10 cellular contexts compared by ENCODE assay signal in genomic region chr5:150490754-150491153, GRCh38. TPM values are rescaled to one million over a fixed set of nuclear protein-coding genes. Genes with fewer than 3 reads are reported as not detected.
DNase-seq lines count a peak whose midpoint lies in the region; ATAC-seq, FAIRE-seq and TF ChIP-seq lines count a peak whose summit lies in the region.
"Had no signal": no experiment of that assay in that cellular context is flagged by ENCODE, and none has a peak within 500 bp of the region (broad histone marks: within the 10 kb centered on the region; RNA-seq: fewer than 3 reads in every experiment).

No MANE protein-coding gene starts in this region.

- H3K36me3 ChIP-seq in cardiac muscle cell (no peaks in the 10 kb centered on the region), muscle layer of colon (ENCODE audit: insufficient read depth, low read length) (no peaks in the 10 kb centered on the region), upper lobe of right lung (peaks cover 7% of the 10 kb centered on the region)

- H3K27me3 ChIP-seq in cardiac muscle cell: no peaks in the 10 kb centered on the region
- no peaks in the 10 kb centered on the region for H3K27me3 ChIP-seq in muscle layer of colon (ENCODE audit: control insufficient read depth in 1 of 2, insufficient read depth in 2 of 2, low read length in 2 of 2)
- no peaks in the 10 kb centered on the region for H3K27me3 ChIP-seq in upper lobe of right lung

- no peaks in the 10 kb centered on the region for H3K9me3 ChIP-seq in cardiac muscle cell (ENCODE audit: low read depth)
- H3K9me3 ChIP-seq in muscle layer of colon (ENCODE audit: low read length): no peaks in the 10 kb centered on the region
- no peaks in the 10 kb centered on the region for H3K9me3 ChIP-seq in upper lobe of right lung

- H3K27ac ChIP-seq in cardiac muscle cell (peak overlapping the region; percentile 99), muscle layer of colon (ENCODE audit: low read depth, low read length) (peak overlapping the region; percentile 1), upper lobe of right lung (peak overlapping the region; percentile 91)

- H3K36me3 Mint-ChIP-seq in brain: peaks cover 3% of the 10 kb centered on the region

- DNase-seq in cardiac muscle cell (ENCODE audit: low read depth in 1 of 2, low spot score in 1 of 2) (no peak), cardiac septum (ENCODE audit: low spot score) (no peak), upper lobe of right lung (no peak), H4 (ENCODE audit: low spot score) (no peak), RCC 7860 (ENCODE audit: low spot score) (no peak)
- DNase-seq: ACHN; activated CD4-positive, alpha-beta T cell treated with anti-CD3 and anti-CD28 coated beads for 48 hours had no signal

- no peak overlapping the region for H3K4me3 ChIP-seq in cardiac muscle cell
- no peak overlapping the region for H3K4me3 ChIP-seq in muscle layer of colon (ENCODE audit: low read depth in 1 of 2, low read length in 2 of 2)
- no peak overlapping the region for H3K4me3 ChIP-seq in upper lobe of right lung

- peak overlapping the region; percentile 64 to 89 (median 75) for H3K27ac Mint-ChIP-seq in brain

- H3K27me3 Mint-ChIP-seq in brain: no peaks in the 10 kb centered on the region

- peak overlapping the region; percentile 6 to 59 (median 23) for H3K4me3 Mint-ChIP-seq in brain

- H3K9me3 Mint-ChIP-seq in brain: no peaks in the 10 kb centered on the region

- no peak for FAIRE-seq in RCC 7860 (lab: Jason Lieb, UNC)

- intact Hi-C loops in cardiac septum (cut with DNase I): no loop called here
- intact Hi-C loops in upper lobe of right lung (cut with DNase I): no loop called here

- peaks cover 46% of the 10 kb centered on the region for H3K4me1 ChIP-seq in cardiac muscle cell (ENCODE audit: low read depth)
- peaks cover 62% of the 10 kb centered on the region for H3K4me1 ChIP-seq in muscle layer of colon (ENCODE audit: insufficient read depth, low read length)
- peaks cover 63% of the 10 kb centered on the region for H3K4me1 ChIP-seq in upper lobe of right lung

- ATAC-seq in upper lobe of right lung: no peak
- ATAC-seq in HG02852 (IDR thresholded peaks at IDR 0.05; ENCODE audit: unreplicated experiment): no peak

- TF ChIP-seq CTCF in cardiac muscle cell (IDR thresholded peaks at IDR 0.05; ENCODE audit: low read depth, low read length) (no peak), brain (conservative IDR thresholded peaks at IDR 0.05) (no peak), upper lobe of right lung (IDR thresholded peaks at IDR 0.05) (no peak)

- peak overlapping the region; percentile 1 for H3K9ac ChIP-seq in muscle layer of colon (ENCODE audit: low read length)

- H3K4me1 Mint-ChIP-seq in brain: peaks cover 60% of the 10 kb centered on the region

RNA-seq across cellular contexts. Expression of gene NDST1, which starts 17.2 kb away (rescaled TPM):
- total RNA-seq in cardiac muscle cell (79.8 and 97.6 TPM in 2 replicates), cardiac septum (67.6 TPM), upper lobe of right lung (143 TPM)
- polyA plus RNA-seq in cardiac muscle cell (26.6 and 34.9 TPM in 2 replicates), brain (ENCODE audit: insufficient read depth, low read depth, low replicate concordance) (40.0 TPM)
- total RNA-seq in H4 (2014; rRNA removed; shearing (Covaris generic)): 18.8 and 26.6 TPM in 2 replicates

RNA-seq across cellular contexts. Expression of gene RPS14, which starts 41.2 kb away (rescaled TPM):
- total RNA-seq in cardiac muscle cell: 2,228 and 2,781 TPM in 2 replicates
- 1,307 and 1,584 TPM in 2 replicates for polyA plus RNA-seq in cardiac muscle cell
- 852 TPM for total RNA-seq in cardiac septum
- 2,096 TPM for polyA plus RNA-seq in brain (ENCODE audit: insufficient read depth, low read depth, low replicate concordance)
- 1,578 TPM for total RNA-seq in upper lobe of right lung
- 2,476 and 2,863 TPM in 2 replicates for total RNA-seq in H4 (2014; rRNA removed; shearing (Covaris generic))

Comparison
In these comparisons a context has a peak if more than half of its experiments do, and no peak if none do; other contexts are left out.
1. H3K27ac ChIP-seq: peak in every context shown above with its lines; median percentile 99 in cardiac muscle cell; 91 in upper lobe of right lung; 1 in muscle layer of colon.